7 cellular contexts compared by ENCODE assay signal in the genomic region with DNA sequence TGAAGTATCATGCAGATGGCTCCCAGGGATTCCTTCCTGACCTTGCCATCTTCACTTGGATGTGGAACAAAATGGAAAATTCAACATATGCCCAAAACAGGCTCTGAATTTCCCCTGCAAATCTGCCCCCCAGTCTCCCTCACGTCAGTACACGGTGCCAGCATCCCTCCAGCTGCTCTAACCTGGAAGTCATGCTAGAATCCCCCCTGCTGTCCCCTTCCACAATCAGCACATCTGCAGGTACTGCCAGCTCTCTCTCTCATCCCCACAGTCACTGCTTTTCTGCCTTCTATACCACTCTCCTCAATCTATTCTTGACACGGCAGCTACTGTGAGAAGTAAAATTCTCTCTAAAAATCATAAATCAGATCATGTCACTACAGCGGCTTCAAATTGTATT.
DNase-seq lines count a peak whose midpoint lies in the region; ATAC-seq and TF ChIP-seq lines count a peak whose summit lies in the region.
"Had no signal": no experiment of that assay in that cellular context is flagged by ENCODE, and none has a peak within 500 bp of the region (broad histone marks: within the 10 kb centered on the region; RNA-seq: fewer than 3 reads in every experiment).

No MANE protein-coding gene starts in this region.

- H3K27me3 ChIP-seq in BLaER1 (peaks cover 67% of the 10 kb centered on the region), KMS-11 (ENCODE audit: insufficient read depth, low read depth) (no peaks in the 10 kb centered on the region)

- peak overlapping the region; percentile 87 for H3K4me2 ChIP-seq in BLaER1
- peak overlapping the region; percentile 59 for H3K4me2 ChIP-seq in KMS-11

- H2AFZ ChIP-seq in KMS-11 (ENCODE audit: low read depth): peak overlapping the region; percentile 59; the same call in 1 of the 2 replicates

- H3K4me3 ChIP-seq in BLaER1: no peak overlapping the region
- H3K4me3 ChIP-seq in KMS-11 (IDR thresholded peaks at IDR 0.05; ENCODE audit: insufficient read depth, low read depth, low read length): no peak overlapping the region

- H3K9me3 ChIP-seq in BLaER1: no peaks in the 10 kb centered on the region

- peaks cover 17% of the 10 kb centered on the region for H3K36me3 Mint-ChIP-seq in central memory CD8-positive, alpha-beta T cell (ENCODE audit: insufficient read depth)

- no peak for DNase-seq in central memory CD8-positive, alpha-beta T cell (ENCODE audit: low spot score in 2 of 2)
- DNase-seq in anterior cingulate cortex (lab: John Stamatoyannopoulos, UW) (no peak), NCI-H524 treated with DMSO at 0.1 percent for 48 hours (lab: John Stamatoyannopoulos, UW) (no peak), NCI-H524 (lab: John Stamatoyannopoulos, UW) (no peak)
- DNase-seq: midbrain had no signal

- H3K4me1 Mint-ChIP-seq in central memory CD8-positive, alpha-beta T cell: peaks cover 29% of the 10 kb centered on the region

- TF ChIP-seq CTCF in KMS-11 (conservative IDR thresholded peaks at IDR 0.05; ENCODE audit: low read depth, low read length): no peak

- peak overlapping the region; percentile 84 for H3K27ac Mint-ChIP-seq in central memory CD8-positive, alpha-beta T cell (ENCODE audit: low read depth)

- peak overlapping the region; percentile 67 for H3K4me3 Mint-ChIP-seq in central memory CD8-positive, alpha-beta T cell

- no peaks in the 10 kb centered on the region for H3K36me3 ChIP-seq in BLaER1
- no peaks in the 10 kb centered on the region for H3K36me3 ChIP-seq in KMS-11 (ENCODE audit: insufficient read depth)

- H3K27me3 Mint-ChIP-seq in central memory CD8-positive, alpha-beta T cell: no peaks in the 10 kb centered on the region

- peaks cover 27% of the 10 kb centered on the region for H3K4me1 ChIP-seq in BLaER1
- peaks cover 25% of the 10 kb centered on the region for H3K4me1 ChIP-seq in KMS-11 (ENCODE audit: low read depth, poor library complexity, severe bottlenecking)

- H4K20me1 ChIP-seq in BLaER1 (peaks cover 46% of the 10 kb centered on the region), KMS-11 (ENCODE audit: insufficient read depth) (no peaks in the 10 kb centered on the region)

- H3K9me3 Mint-ChIP-seq in central memory CD8-positive, alpha-beta T cell: no peaks in the 10 kb centered on the region

- H3K79me2 ChIP-seq in KMS-11 (ENCODE audit: insufficient read depth, low read depth): no peaks in the 10 kb centered on the region

- no peak overlapping the region for H3K9ac ChIP-seq in BLaER1
- H3K9ac ChIP-seq in KMS-11: no peak overlapping the region; the same call in 1 of the 2 replicates

- ATAC-seq in central memory CD8-positive, alpha-beta T cell (replicated peaks; ENCODE audit: extremely low read depth, poor library complexity, severe bottlenecking): no peak

- H3K27ac ChIP-seq in BLaER1 (peak overlapping the region; percentile 65), KMS-11 (peak overlapping the region; percentile 49; the same call in 1 of the 2 replicates)
